ENCODE assay signal across 22 cellular contexts in genomic region chr6:17018425-17018824, GRCh38.
DNase-seq lines count a peak whose midpoint lies in the region; ATAC-seq, FAIRE-seq and TF ChIP-seq lines count a peak whose summit lies in the region.
"Had no signal": no experiment of that assay in that cellular context is flagged by ENCODE, and none has a peak within 500 bp of the region (broad histone marks: within the 10 kb centered on the region; RNA-seq: fewer than 3 reads in every experiment).

No MANE protein-coding gene starts in this region.

- H3K36me3 ChIP-seq in PC-3 (ENCODE audit: low read depth, low read length) (no peaks in the 10 kb centered on the region), bronchial epithelial cell (ENCODE audit: control insufficient read depth, insufficient read depth, low read length) (no peaks in the 10 kb centered on the region), kidney (ENCODE audit: control insufficient read depth in 1 of 2, insufficient read depth in 2 of 2, low read length in 2 of 2) (no peaks in the 10 kb centered on the region), HAP-1 (replicated peaks) (no peaks in the 10 kb centered on the region)
- no peaks in the 10 kb centered on the region for H3K36me3 ChIP-seq in CD4-positive, alpha-beta memory T cell (ENCODE audit: insufficient read depth, low read length)

- peaks cover 0 to 9% (median 0%) of the 10 kb centered on the region in 8 donors for H3K9me3 Mint-ChIP-seq in CD4-positive, alpha-beta memory T cell
- peaks cover 0 to 6% of the 10 kb centered on the region in 2 donors for H3K9me3 Mint-ChIP-seq in activated naive CD4-positive, alpha-beta T cell treated with anti-CD3 and anti-CD28 coated beads, Interleukin-2, amount 50 U/mL, for 72 hours
- H3K9me3 Mint-ChIP-seq: CD8-positive, alpha-beta T cell had no signal

- POLR2A ChIA-PET in PC-3 (lab: Charles Lee; ENCODE audit: unreplicated experiment) = interaction anchor here (0.6 kb wide), 1 partner anchor 1016 kb away, joined by 5 read pairs; no protein-coding TSS in a partner anchor
- POLR2A ChIA-PET in CD4-positive, alpha-beta memory T cell (lab: Charles Lee; ENCODE audit: partially characterized antibody) = no interaction called here

- no peaks in the 10 kb centered on the region for H4K20me1 ChIP-seq in PC-3 (ENCODE audit: low read length)

- peak; percentile 80 for ATAC-seq in PC-3
- no peak for ATAC-seq in activated naive CD4-positive, alpha-beta T cell treated with anti-CD3 and anti-CD28 coated beads, Interleukin-2, amount 50 U/mL, for 72 hours
- ATAC-seq: A549; CD8-positive, alpha-beta T cell; HCT116 had no signal

- no peak for DNase-seq in HTR-8/SVneo (ENCODE audit: insufficient read length, low spot score)
- DNase-seq in PC-3 = peak; percentile 62
- DNase-seq in bronchial epithelial cell (ENCODE audit: low read depth) = peak; percentile 47
- no peak for DNase-seq in kidney
- no peak for DNase-seq in CD4-positive, alpha-beta memory T cell
- no peak for DNase-seq in HAP-1 (ENCODE audit: low spot score in 2 of 2)
- no peak for DNase-seq in activated naive CD4-positive, alpha-beta T cell treated with anti-CD3 and anti-CD28 coated beads, Interleukin-2, amount 50 U/mL, for 72 hours (ENCODE audit: low spot score in 2 of 2)
- DNase-seq: 8988T; ACHN; C1 segment of cervical spinal cord; Caco-2; CD8-positive, alpha-beta T cell; DMS153; DND-41; GM23248; H7; HFFc6 had no signal

- in situ Hi-C loops in HAP-1 (cut with MboI; ENCODE audit: low sequenced_read_pairs) = no loop called here

- H3K27me3 Mint-ChIP-seq in CD4-positive, alpha-beta memory T cell = peaks cover 2 to 4% of the 10 kb centered on the region in 2 donors

- no peaks in the 10 kb centered on the region for H3K9me3 ChIP-seq in PC-3 (ENCODE audit: low read length)
- peaks cover 0 to 2% of the 10 kb centered on the region in 2 donors for H3K9me3 ChIP-seq in kidney (ENCODE audit: control insufficient read depth in 1 of 2, low read length in 2 of 2)
- H3K9me3 ChIP-seq in CD4-positive, alpha-beta memory T cell (ENCODE audit: control insufficient read depth in 1 of 2, low read length in 2 of 2) = no peaks in the 10 kb centered on the region
- no peaks in the 10 kb centered on the region for H3K9me3 ChIP-seq in HAP-1
- H3K9me3 ChIP-seq: A549, Caco-2 had no signal

- H3K36me3 Mint-ChIP-seq in CD4-positive, alpha-beta memory T cell = no peaks in the 10 kb centered on the region
- peaks cover 5% of the 10 kb centered on the region in 2 donors for H3K36me3 Mint-ChIP-seq in activated naive CD4-positive, alpha-beta T cell treated with anti-CD3 and anti-CD28 coated beads, Interleukin-2, amount 50 U/mL, for 72 hours

- H2AFZ ChIP-seq in PC-3 (ENCODE audit: low read length) = no peak overlapping the region
- H2AFZ ChIP-seq: GM23248 had no signal

- H3K4me2 ChIP-seq in PC-3 (ENCODE audit: low read length) = no peak overlapping the region
- H3K4me2 ChIP-seq: A549 had no signal

- no peak for TF ChIP-seq CTCF in PC-3 (conservative IDR thresholded peaks at IDR 0.05; ENCODE audit: low read depth, low read length)
- TF ChIP-seq CTCF in bronchial epithelial cell (IDR thresholded peaks at IDR 0.05; ENCODE audit: insufficient read depth, low read length, severe bottlenecking) = no peak
- TF ChIP-seq CTCF in kidney (IDR thresholded peaks at IDR 0.05; ENCODE audit: borderline replicate concordance, extremely low read depth, insufficient read depth) = no peak

- intact Hi-C loops in PC-3 (cut with micrococcal nuclease) = no loop called here
- intact Hi-C loops in kidney (cut with DNase I) = no loop called here
- intact Hi-C loops in CD4-positive, alpha-beta memory T cell (cut with micrococcal nuclease) = no loop called here

- H3K4me3 ChIP-seq in PC-3 (ENCODE audit: low read length) = no peak overlapping the region
- no peak overlapping the region for H3K4me3 ChIP-seq in bronchial epithelial cell (ENCODE audit: low read depth, low read length)
- H3K4me3 ChIP-seq in kidney (ENCODE audit: low read length in 2 of 2) = no peak overlapping the region
- H3K4me3 ChIP-seq in CD4-positive, alpha-beta memory T cell (ENCODE audit: low read length in 2 of 2) = no peak overlapping the region
- no peak overlapping the region for H3K4me3 ChIP-seq in HAP-1
- H3K4me3 ChIP-seq: A549, GM23248 had no signal

- H3K79me2 ChIP-seq in PC-3 (ENCODE audit: low read length) = no peaks in the 10 kb centered on the region

- CTCF ChIA-PET in PC-3 (lab: Charles Lee) = no interaction called here
- CTCF ChIA-PET in CD4-positive, alpha-beta memory T cell (lab: Charles Lee; ENCODE audit: partially characterized antibody) = no interaction called here

- H3K27ac ChIP-seq in PC-3 (ENCODE audit: low read length) (no peak overlapping the region), kidney (ENCODE audit: low read depth in 2 of 2, low read length in 2 of 2) (no peak overlapping the region)
- H3K27ac ChIP-seq in CD4-positive, alpha-beta memory T cell (ENCODE audit: low read depth, low read length) = no peak overlapping the region
- H3K27ac ChIP-seq: A549, GM23248 had no signal

- no peak overlapping the region for H3K27ac Mint-ChIP-seq in CD4-positive, alpha-beta memory T cell
- H3K27ac Mint-ChIP-seq in activated naive CD4-positive, alpha-beta T cell treated with anti-CD3 and anti-CD28 coated beads, Interleukin-2, amount 50 U/mL, for 72 hours = no peak overlapping the region
- H3K27ac Mint-ChIP-seq: CD8-positive, alpha-beta T cell; HFFc6 had no signal

- FAIRE-seq in HTR-8/SVneo (lab: Jason Lieb, UNC) (peak; percentile 38), bronchial epithelial cell (lab: Jason Lieb, UNC) (no peak), kidney (lab: Jason Lieb, UNC) (peak; percentile 23)
- FAIRE-seq: A549, G401.6, GM12892, H1 had no signal

- no peak overlapping the region for H3K9ac ChIP-seq in PC-3 (ENCODE audit: low read length)
- H3K9ac ChIP-seq in kidney (ENCODE audit: low read length in 2 of 2) = no peak overlapping the region
- H3K9ac ChIP-seq: GM23248 had no signal

- peaks cover 12 to 23% (median 13%) of the 10 kb centered on the region in 4 donors for H3K4me1 Mint-ChIP-seq in CD4-positive, alpha-beta memory T cell

- H3F3A ChIP-seq in PC-3 (ENCODE audit: low read length, unreplicated experiment) = no peaks in the 10 kb centered on the region

- no TSS peak for BruUV-seq in PC-3 (replicated peaks; lab: Mats Ljungman, UMichigan)

- no peak overlapping the region for H3K4me3 Mint-ChIP-seq in CD4-positive, alpha-beta memory T cell
- H3K4me3 Mint-ChIP-seq: CD8-positive, alpha-beta T cell; HFFc6 had no signal

- H3K4me1 ChIP-seq in PC-3 (ENCODE audit: insufficient read depth, low read length) = peaks cover 20% of the 10 kb centered on the region
- no peaks in the 10 kb centered on the region for H3K4me1 ChIP-seq in kidney (ENCODE audit: control insufficient read depth in 1 of 2, insufficient read depth in 1 of 2, low read depth in 1 of 2, low read length in 2 of 2)
- H3K4me1 ChIP-seq in CD4-positive, alpha-beta memory T cell (ENCODE audit: insufficient read depth, low read length) = no peaks in the 10 kb centered on the region
- H3K4me1 ChIP-seq in HAP-1 = no peaks in the 10 kb centered on the region
- H3K4me1 ChIP-seq: A549, Caco-2 had no signal

- H3K27me3 ChIP-seq in PC-3 (ENCODE audit: low read length) (no peaks in the 10 kb centered on the region), bronchial epithelial cell (ENCODE audit: control insufficient read depth, insufficient read depth, low read length) (no peaks in the 10 kb centered on the region), HAP-1 (ENCODE audit: low read depth) (no peaks in the 10 kb centered on the region)
- no peaks in the 10 kb centered on the region for H3K27me3 ChIP-seq in CD4-positive, alpha-beta memory T cell (ENCODE audit: insufficient read depth, low read length)

- no peaks in the 10 kb centered on the region for H3K9me2 ChIP-seq in PC-3 (replicated peaks; ENCODE audit: low read length)

Comparison
In these comparisons a context has a peak if more than half of its experiments do, and no peak if none do; other contexts are left out.
1. DNase-seq: peak in PC-3 (single experiment) and bronchial epithelial cell (single experiment); none in HTR-8/SVneo (single experiment), kidney (single experiment), CD4-positive, alpha-beta memory T cell (0 of 5), HAP-1 (0 of 2) and activated naive CD4-positive, alpha-beta T cell treated with anti-CD3 and anti-CD28 coated beads, Interleukin-2, amount 50 U/mL, for 72 hours (0 of 2).